Comparison of ENCODE assay signal across 18 cellular contexts in the genomic region with DNA sequence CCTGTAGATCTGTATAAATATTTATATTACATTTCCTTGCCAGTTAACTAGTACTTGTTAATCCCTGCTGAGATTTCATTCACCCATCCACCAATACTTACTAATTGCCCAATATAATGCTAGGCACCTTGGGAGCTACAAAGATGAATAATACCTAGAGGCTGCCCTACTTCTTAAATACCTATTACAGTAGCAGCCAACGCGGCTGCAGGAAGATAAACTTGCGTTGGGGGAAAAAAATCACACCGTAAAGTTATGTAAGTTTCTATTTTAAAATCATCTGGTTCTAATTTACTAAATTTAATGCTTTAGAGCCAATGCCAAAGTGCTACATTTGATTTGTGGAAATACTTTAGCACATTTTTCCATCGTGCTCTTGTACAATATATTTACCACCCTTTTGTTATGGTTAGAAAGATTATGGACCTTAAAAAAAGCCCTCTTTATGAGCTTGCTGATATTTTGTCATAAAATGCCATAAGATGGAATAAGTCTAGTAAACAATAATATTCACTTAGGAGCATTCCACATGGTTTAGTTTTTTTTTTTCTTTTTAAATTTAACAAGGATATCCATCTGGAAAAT. TPM values are rescaled to one million over a fixed set of nuclear protein-coding genes. Genes with fewer than 3 reads are reported as not detected.
DNase-seq lines count a peak whose midpoint lies in the region; ATAC-seq, FAIRE-seq and TF ChIP-seq lines count a peak whose summit lies in the region.
"Had no signal": no experiment of that assay in that cellular context is flagged by ENCODE, and none has a peak within 500 bp of the region (broad histone marks: within the 10 kb centered on the region; RNA-seq: fewer than 3 reads in every experiment).

No MANE protein-coding gene starts in this region.

- no peak overlapping the region for H3K4me2 ChIP-seq in HepG2 (ENCODE audit: low read depth, low read length)

- CTCF ChIA-PET in HepG2 (lab: Yijun Ruan, JAX; ENCODE audit: low intra/inter-chr PET ratio, low total read pairs): no interaction called here

- no peak for TF ChIP-seq RAD21 in HepG2 (CRISPR knock-in tag; IDR thresholded peaks at IDR 0.05)

- no TSS peak for BruUV-seq in HepG2 (replicated peaks; lab: Mats Ljungman, UMichigan)

- DNase-seq in AG10803 (ENCODE audit: low read depth) (peak; percentile 95), NCI-H69 (lab: John Stamatoyannopoulos, UW) (peak; percentile 5), HepG2 (ENCODE audit: low spot score) (no peak)
- no peak for DNase-seq in stimulated activated naive CD8-positive, alpha-beta T cell treated with anti-CD3 and anti-CD28 coated beads, Interleukin-15, amount 100 ng/mL, for 72 hours
- DNase-seq: AML-193; Calu3; CD4-positive, alpha-beta T cell; KG1; NCI-H1092 treated with DMSO at 0.1 percent for 48 hours; NCI-H187 had no signal

- H3K4me1 ChIP-seq in rectal smooth muscle tissue (ENCODE audit: control insufficient read depth, insufficient read depth, low read length): peaks cover 9% of the 10 kb centered on the region
- H3K4me1 ChIP-seq in HepG2 (ENCODE audit: insufficient read depth, low read length): peaks cover 23% of the 10 kb centered on the region

- intact Hi-C loops in HepG2 (cut with micrococcal nuclease; ENCODE audit: unreplicated experiment): no loop called here

- peak; percentile 98 for FAIRE-seq in endometrium (lab: Jason Lieb, UNC)
- no peak for FAIRE-seq in HepG2 (lab: Jason Lieb, UNC)
- FAIRE-seq: G401.6, H1 had no signal

- no peak overlapping the region for H3K4me3 Mint-ChIP-seq in stimulated activated naive CD8-positive, alpha-beta T cell treated with anti-CD3 and anti-CD28 coated beads, Interleukin-15, amount 100 ng/mL, for 72 hours
- H3K4me3 Mint-ChIP-seq: CD4-positive, alpha-beta T cell had no signal

- H3K27ac ChIP-seq in rectal smooth muscle tissue (ENCODE audit: low read depth, low read length): peak overlapping the region; percentile 39
- no peak overlapping the region for H3K27ac ChIP-seq in HepG2 (ENCODE audit: extremely low read length, insufficient read depth, low read length)

- H3K27me3 ChIP-seq in rectal smooth muscle tissue (ENCODE audit: control insufficient read depth, insufficient read depth, low read length) (no peaks in the 10 kb centered on the region), HepG2 (ENCODE audit: control insufficient read depth in 1 of 2, insufficient read depth in 2 of 2, low read length in 2 of 2) (no peaks in the 10 kb centered on the region)

- H3K27ac Mint-ChIP-seq in stimulated activated naive CD8-positive, alpha-beta T cell treated with anti-CD3 and anti-CD28 coated beads, Interleukin-15, amount 100 ng/mL, for 72 hours: no peak overlapping the region
- H3K27ac Mint-ChIP-seq: CD4-positive, alpha-beta T cell had no signal

- POLR2A ChIA-PET in HepG2 (lab: Yijun Ruan, JAX): no interaction called here

- no peaks in the 10 kb centered on the region for H4K20me1 ChIP-seq in HepG2 (ENCODE audit: insufficient read depth, low read length)

- H3K4me3 ChIP-seq in AG10803 (ENCODE audit: low read length): no peak overlapping the region
- H3K4me3 ChIP-seq in rectal smooth muscle tissue (ENCODE audit: low read length): no peak overlapping the region
- H3K4me3 ChIP-seq in HepG2 (replicated peaks in 1 of 3; ENCODE audit: insufficient read depth in 1 of 3, low read depth in 2 of 3, low read length in 3 of 3): no peak overlapping the region

- no peaks in the 10 kb centered on the region for H3K79me2 ChIP-seq in HepG2 (ENCODE audit: insufficient read depth, low read length)

- in situ Hi-C loops in HepG2 (cut with HindIII; ENCODE audit: extremely low pct_ligation_motif_present, low pct_unique_long_range_greater_than_20kb): no loop called here

- H3K9ac ChIP-seq in rectal smooth muscle tissue (ENCODE audit: low read length) (no peak overlapping the region), HepG2 (ENCODE audit: insufficient read depth, low read depth, low read length) (no peak overlapping the region)

- H3K9me3 Mint-ChIP-seq in stimulated activated naive CD8-positive, alpha-beta T cell treated with anti-CD3 and anti-CD28 coated beads, Interleukin-15, amount 100 ng/mL, for 72 hours: peaks cover 0 to 4% of the 10 kb centered on the region in 2 donors

- no peak overlapping the region for H2AFZ ChIP-seq in HepG2 (ENCODE audit: low read length)

- TF ChIP-seq CTCF in AG10803 (conservative IDR thresholded peaks at IDR 0.05; ENCODE audit: low read length) (no peak), HepG2 (CRISPR knock-in tag; IDR thresholded peaks at IDR 0.05) (no peak)

- peaks cover 13% of the 10 kb centered on the region for H3K4me1 Mint-ChIP-seq in stimulated activated naive CD8-positive, alpha-beta T cell treated with anti-CD3 and anti-CD28 coated beads, Interleukin-15, amount 100 ng/mL, for 72 hours

- no peaks in the 10 kb centered on the region for H3K27me3 Mint-ChIP-seq in stimulated activated naive CD8-positive, alpha-beta T cell treated with anti-CD3 and anti-CD28 coated beads, Interleukin-15, amount 100 ng/mL, for 72 hours
- H3K27me3 Mint-ChIP-seq: CD4-positive, alpha-beta T cell had no signal

- ATAC-seq in GM19395 (IDR thresholded peaks at IDR 0.05; ENCODE audit: unreplicated experiment): no peak
- ATAC-seq in HG02678 (IDR thresholded peaks at IDR 0.05; ENCODE audit: unreplicated experiment): no peak
- ATAC-seq in stimulated activated naive CD8-positive, alpha-beta T cell treated with anti-CD3 and anti-CD28 coated beads, Interleukin-15, amount 100 ng/mL, for 72 hours: no peak
- no peak for ATAC-seq in HepG2
- ATAC-seq: Panc1, Right ventricle myocardium inferior had no signal

- TF ChIP-seq POLR2A in HepG2 (IDR thresholded peaks at IDR 0.05; ENCODE audit: insufficient read depth in 1 of 2, low read depth in 2 of 2, low read length in 2 of 2): no peak

- TF ChIP-seq EP300 in HepG2 (IDR thresholded peaks at IDR 0.05; ENCODE audit: low read depth in 2 of 2, low read length in 2 of 2): no peak
- no peak for TF ChIP-seq EP300 in HepG2 (CRISPR knock-in tag; IDR thresholded peaks at IDR 0.05; ENCODE audit: borderline replicate concordance)

- WGBS in HepG2 (ENCODE audit: low lambda C conversion rate): 96% methylated on average over 5 of the region's 5 CpGs

- peaks cover 6% of the 10 kb centered on the region for H3K9me3 ChIP-seq in HepG2 (ENCODE audit: low read length)

- no peaks in the 10 kb centered on the region for H3K36me3 ChIP-seq in rectal smooth muscle tissue (ENCODE audit: control insufficient read depth, insufficient read depth, low read length)
- H3K36me3 ChIP-seq in HepG2 (replicated peaks in 1 of 2; ENCODE audit: control insufficient read depth in 1 of 2, insufficient read depth in 2 of 2, low read length in 2 of 2): no peaks in the 10 kb centered on the region

TF ChIP-seq in HepG2, 621 proteins besides CTCF, POLR2A, EP300 and RAD21:
- TF ChIP-seq PITX1 (CRISPR knock-in tag; IDR thresholded peaks at IDR 0.05): no peak

RNA-seq across cellular contexts. Expression of a gene that starts 13.0 kb away (rescaled TPM):
- 27.1 and 31.4 TPM in 2 replicates for total RNA-seq in HepG2 (2016; rRNA removed; fragmentation: Illumina TruSeq; extraction: Trizol)
- 3.1 and 3.2 TPM in 2 replicates for total RNA-seq in HepG2 (2016; cell fraction: cytosol; rRNA removed; fragmentation: Illumina TruSeq; extraction: Trizol; ENCODE audit: low read depth)
- total RNA-seq in HepG2 (2016; cell fraction: insoluble cytoplasmic fraction; rRNA removed; fragmentation: Illumina TruSeq; extraction: Trizol): 25.2 and 29.8 TPM in 2 replicates
- 11.6 and 12.3 TPM in 2 replicates for total RNA-seq in HepG2 (2016; cell fraction: membrane; rRNA removed; fragmentation: Illumina TruSeq; extraction: Trizol)
- total RNA-seq in HepG2 (2016; cell fraction: nucleus; rRNA removed; fragmentation: Illumina TruSeq; extraction: Trizol): 24.2 and 25.4 TPM in 2 replicates
- 363 and 389 TPM in 2 replicates for polyA plus RNA-seq in HepG2 (2011; rRNA removed)
- polyA plus RNA-seq in HepG2 (2011; cell fraction: cytosol; rRNA removed): 249 and 284 TPM in 2 replicates
- 241 and 254 TPM in 2 replicates for polyA plus RNA-seq in HepG2 (2011; cell fraction: nucleus; rRNA removed)
- polyA plus RNA-seq in HepG2 (2012): 141 and 166 TPM in 2 replicates
- polyA plus RNA-seq in HepG2 (2016; cell fraction: cytosol; fragmentation: Illumina TruSeq; extraction: Trizol; ENCODE audit: low read depth): 1.5 and 2.0 TPM in 2 replicates
- polyA plus RNA-seq in HepG2 (2016; cell fraction: insoluble cytoplasmic fraction; fragmentation: Illumina TruSeq; extraction: Trizol; ENCODE audit: low read depth): 26.5 and 29.0 TPM in 2 replicates
- 4.0 and 4.8 TPM in 2 replicates for polyA plus RNA-seq in HepG2 (2016; cell fraction: membrane; fragmentation: Illumina TruSeq; extraction: Trizol; ENCODE audit: low read depth)
- 28.0 and 29.7 TPM in 2 replicates for polyA plus RNA-seq in HepG2 (2016; cell fraction: nucleus; fragmentation: Illumina TruSeq; extraction: Trizol; ENCODE audit: insufficient read depth, low read depth)
- polyA minus RNA-seq in HepG2 (2011; rRNA and poly(A)+ RNA removed; ENCODE audit: low replicate concordance): 3.4 and 577 TPM in 2 replicates
- 263 and 295 TPM in 2 replicates for polyA minus RNA-seq in HepG2 (2011; cell fraction: cytosol; rRNA and poly(A)+ RNA removed)
- polyA minus RNA-seq in HepG2 (2011; cell fraction: nucleus; rRNA and poly(A)+ RNA removed): 268 and 334 TPM in 2 replicates

Comparison
In these comparisons a context has a peak if more than half of its experiments do, and no peak if none do; other contexts are left out.
1. DNase-seq: peak in AG10803 (single experiment) and NCI-H69 (single experiment); none in stimulated activated naive CD8-positive, alpha-beta T cell treated with anti-CD3 and anti-CD28 coated beads, Interleukin-15, amount 100 ng/mL, for 72 hours (0 of 2) and HepG2 (single experiment).